19 cellular contexts compared by ENCODE assay signal in the genomic region with DNA sequence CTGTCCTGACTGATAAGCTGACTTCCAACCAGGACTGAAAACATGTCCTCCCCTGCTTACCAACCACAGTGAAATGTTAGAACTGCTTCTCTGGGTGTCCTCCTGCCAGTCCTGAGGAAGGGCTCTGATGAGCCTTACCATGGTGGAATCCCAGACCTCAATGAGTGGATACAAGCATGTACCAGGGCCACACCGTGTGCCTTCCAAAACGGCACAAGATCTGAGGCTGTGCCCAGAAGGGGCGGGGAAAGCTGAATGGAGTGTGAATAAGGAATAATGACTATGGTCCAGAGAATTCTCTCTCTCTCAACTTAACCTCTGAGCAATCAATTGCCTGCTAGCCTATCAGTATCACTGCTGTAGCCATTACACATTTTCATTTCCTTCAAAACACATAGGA. TPM values are rescaled to one million over a fixed set of nuclear protein-coding genes. Genes with fewer than 3 reads are reported as not detected.
"Had no signal": no experiment of that assay in that cellular context is flagged by ENCODE, and none has a peak within 500 bp of the region (broad histone marks: within the 10 kb centered on the region; RNA-seq: fewer than 3 reads in every experiment).

No MANE protein-coding gene starts in this region.

- ATAC-seq: activated naive CD8-positive, alpha-beta T cell treated with anti-CD3 and anti-CD28 coated beads, Interleukin-2, amount 50 U/mL, for 24 hours; left lung; naive thymus-derived CD8-positive, alpha-beta T cell; stimulated activated memory B cell treated with anti-CD40 and anti-IgM and Interleukin-4, amounts not matched to agents 10 μg/mL and 1 μg/mL and 100 μg/mL, for 72 hours had no signal

- DNase-seq: activated CD4-positive, alpha-beta memory T cell treated with anti-CD3 and anti-CD28 coated beads, Interleukin-2, amount 10 ng/mL, durations not matched to agents 7 days and 5 days; activated CD4-positive, alpha-beta T cell treated with anti-CD3 and anti-CD28 coated beads for 48 hours; activated CD4-positive, CD25-positive, alpha-beta regulatory T cell; activated naive CD4-positive, alpha-beta T cell treated with Interleukin-2 at 50 U/mL for 16 hours; activated naive CD8-positive, alpha-beta T cell treated with anti-CD3 and anti-CD28 coated beads, Interleukin-2, amount 50 U/mL, for 24 hours; activated T-cell treated with anti-CD3 and anti-CD28 coated beads, Interleukin-2, amount 50 U/mL, for 24 hours; effector CD8-positive, alpha-beta T cell; esophagus squamous epithelium; islet precursor cell; left lung; naive thymus-derived CD8-positive, alpha-beta T cell; psoas muscle; sigmoid colon; SK-N-SH; spleen; stimulated activated CD4-positive, alpha-beta T cell treated with anti-CD3 and anti-CD28 coated beads, Interleukin-4, amount 100 ng/mL, for 4 hours; T-helper 9 cell had no signal

RNA-seq across cellular contexts. Expression of a gene that starts 51.7 kb away (rescaled TPM):
- total RNA-seq: activated CD4-positive, alpha-beta memory T cell treated with anti-CD3 and anti-CD28 coated beads, Interleukin-2, amount 10 ng/mL, durations not matched to agents 7 days and 5 days; activated T-helper 2 cell treated with anti-CD3 and anti-CD28 coated beads, Interferon-gamma antibody, Interleukin-2, Interleukin-4, amounts not matched to agents 10 μg/mL and 5 μg/mL and 100 μg/mL, durations not matched to agents 14 hours and 24 hours and 36 hours; naive thymus-derived CD8-positive, alpha-beta T cell had no signal
- polyA plus RNA-seq: naive thymus-derived CD8-positive, alpha-beta T cell had no signal
